In genomic region chr5:156559955-156560354, GRCh38 we compare ENCODE assay signal across 14 cellular contexts.
DNase-seq lines count a peak whose midpoint lies in the region.
"Had no signal": no experiment of that assay in that cellular context is flagged by ENCODE, and none has a peak within 500 bp of the region (broad histone marks: within the 10 kb centered on the region; RNA-seq: fewer than 3 reads in every experiment).

No MANE protein-coding gene starts in this region.

- DNase-seq in NCI-H2171 treated with DMSO at 0.1 percent for 48 hours (lab: John Stamatoyannopoulos, UW), result peak; percentile 29
- no peak for DNase-seq in NCI-H2171 (lab: John Stamatoyannopoulos, UW)
- peak; percentile 39 for DNase-seq in GM04503 (ENCODE audit: low read depth)
- DNase-seq in NCI-H69 (lab: John Stamatoyannopoulos, UW), result peak; percentile 79
- peak; percentile 12 for DNase-seq in left kidney (ENCODE audit: low read depth, low spot score)
- DNase-seq in DMS53 (lab: John Stamatoyannopoulos, UW), result no peak
- no peak for DNase-seq in 8988T
- DNase-seq: AML-193; Calu3; CD4-positive, CD25-positive, alpha-beta regulatory T cell; DMS153; GM23248; H7; KG1 had no signal

Comparison
In these comparisons a context has a peak if more than half of its experiments do, and no peak if none do; other contexts are left out.
1. DNase-seq: peak in NCI-H2171 treated with DMSO at 0.1 percent for 48 hours (single experiment), GM04503 (single experiment), NCI-H69 (single experiment) and left kidney (single experiment); none in NCI-H2171 (single experiment), DMS53 (single experiment) and 8988T (single experiment).